Comparison of ENCODE assay signal across 24 cellular contexts in the genomic region with DNA sequence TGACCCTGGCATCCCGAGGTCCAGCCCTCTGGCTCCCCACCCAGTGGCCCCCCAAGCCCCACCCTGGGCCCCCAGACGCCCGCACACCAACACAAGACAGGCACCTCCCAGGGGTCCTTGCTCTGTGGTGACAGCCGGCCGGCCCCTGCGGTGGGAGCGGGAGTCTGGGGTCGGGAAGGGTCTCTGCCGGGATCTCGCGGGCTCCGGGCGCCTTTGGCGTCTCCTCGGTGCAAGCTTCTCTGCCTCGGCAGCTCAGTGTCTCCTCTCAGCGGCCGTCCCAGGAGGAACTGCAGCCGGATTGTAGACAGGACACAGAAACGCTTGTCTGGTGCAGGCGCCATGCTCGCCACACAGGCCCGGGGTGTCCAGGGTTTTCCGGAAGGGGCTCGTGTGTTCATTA. TPM values are rescaled to one million over a fixed set of nuclear protein-coding genes. Genes with fewer than 3 reads are reported as not detected.
DNase-seq lines count a peak whose midpoint lies in the region; ATAC-seq and TF ChIP-seq lines count a peak whose summit lies in the region.
"Had no signal": no experiment of that assay in that cellular context is flagged by ENCODE, and none has a peak within 500 bp of the region (broad histone marks: within the 10 kb centered on the region; RNA-seq: fewer than 3 reads in every experiment).

No MANE protein-coding gene starts in this region.

- no peak for ATAC-seq in left lung
- ATAC-seq: activated CD4-positive, CD25-positive, alpha-beta regulatory T cell treated with anti-CD3 and anti-CD28 coated beads, Interleukin-2, amount 50 U/mL, for 24 hours had no signal

- no peaks in the 10 kb centered on the region for H3K27me3 ChIP-seq in left lung

- in situ Hi-C loops in astrocyte of the spinal cord (cut with HindIII; ENCODE audit: low sequenced_read_pairs), result no loop called here

- peaks cover 0 to 8% of the 10 kb centered on the region in 2 donors for H3K9me3 ChIP-seq in left lung
- H3K9me3 ChIP-seq: thoracic aorta had no signal

- H3K4me3 ChIP-seq in astrocyte of the spinal cord (ENCODE audit: low read depth, low read length) (no peak overlapping the region), left lung (no peak overlapping the region)
- H3K4me3 ChIP-seq: thoracic aorta had no signal

- intact Hi-C loops in left lung (cut with DNase I), result loop anchor here in 1 of 2 donors (10.0 kb wide), 1 partner anchor 132 kb away; no protein-coding TSS in a partner anchor

- peak; percentile 25 for DNase-seq in stimulated activated CD4-positive, alpha-beta T cell treated with anti-CD3 and anti-CD28 coated beads, Interleukin-15, amount 100 ng/mL, for 24 hours
- DNase-seq in stimulated activated CD4-positive, alpha-beta T cell treated with anti-CD3 and anti-CD28 coated beads, Interleukin-4, amount 100 ng/mL, for 4 hours, result no peak
- DNase-seq in astrocyte of the spinal cord (ENCODE audit: low read depth, low spot score) (no peak), left lung (peak; percentile 29 to 57), caudate nucleus (lab: John Stamatoyannopoulos, UW) (no peak), D341Med (ENCODE audit: low spot score) (no peak), GM19240 (ENCODE audit: insufficient read length, low spot score) (no peak), H4 (ENCODE audit: low spot score) (no peak)
- DNase-seq: ACHN; activated CD8-positive, alpha-beta memory T cell treated with anti-CD3 and anti-CD28 coated beads for 24 hours; activated T-cell treated with anti-CD3 and anti-CD28 coated beads, Interleukin-2, amount 50 U/mL, for 1 hour; amniotic stem cell; C1 segment of cervical spinal cord; central memory CD4-positive, alpha-beta T cell; naive B cell; NCI-H1092; NCI-H1930; NCI-H2227 treated with DMSO at 0.1 percent for 48 hours; stimulated activated CD4-positive, alpha-beta T cell treated with anti-CD3 and anti-CD28 coated beads, Interleukin-4, amount 100 ng/mL, for 1 hour; stimulated activated naive CD4-positive, alpha-beta T cell had no signal

- TF ChIP-seq CTCF in astrocyte of the spinal cord (IDR thresholded peaks at IDR 0.05; ENCODE audit: low read depth, low read length) (peak; percentile 19), left lung (IDR thresholded peaks at IDR 0.05) (no peak)

- H3K27ac ChIP-seq in left lung (no peak overlapping the region), caudate nucleus (ENCODE audit: low read depth, low read length) (no peak overlapping the region)
- H3K27ac ChIP-seq: thoracic aorta had no signal

- H3K4me1 ChIP-seq in left lung, result peaks cover 0 to 7% of the 10 kb centered on the region in 2 donors
- H3K4me1 ChIP-seq: Caco-2 had no signal

- no peaks in the 10 kb centered on the region for H3K36me3 ChIP-seq in left lung
- H3K36me3 ChIP-seq: thoracic aorta had no signal

RNA-seq across cellular contexts. Expression of a gene that starts 43.7 kb away (rescaled TPM):
- total RNA-seq in left lung, result 10 to 100 TPM; 19.2 to 30.7 TPM
- 2.1 TPM in 1 of 2 replicates, not detected in the other for total RNA-seq in H4 (2014; rRNA removed; shearing (Covaris generic))
- total RNA-seq: HepG2 had no signal

Comparison
In these comparisons a context has a peak if more than half of its experiments do, and no peak if none do; other contexts are left out.
1. DNase-seq: peak in stimulated activated CD4-positive, alpha-beta T cell treated with anti-CD3 and anti-CD28 coated beads, Interleukin-15, amount 100 ng/mL, for 24 hours (single experiment) and left lung (2 of 2); none in stimulated activated CD4-positive, alpha-beta T cell treated with anti-CD3 and anti-CD28 coated beads, Interleukin-4, amount 100 ng/mL, for 4 hours (0 of 2), astrocyte of the spinal cord (single experiment), caudate nucleus (0 of 61), D341Med (single experiment), GM19240 (single experiment) and H4 (single experiment).